Comparison of ENCODE assay signal across 8 cellular contexts in genomic region chr1:214445846-214446614, GRCh38.
A peak's percentile ranks its signal among the peaks of the same experiment; 100 is the strongest.
DNase-seq lines count a peak whose midpoint lies in the region; ATAC-seq and TF ChIP-seq lines count a peak whose summit lies in the region.

No MANE protein-coding gene starts in this region.

- H3K27me3 ChIP-seq in psoas muscle (ENCODE audit: insufficient read depth in 3 of 3, low read length in 2 of 3) = no peaks in the 10 kb centered on the region
- no peaks in the 10 kb centered on the region for H3K27me3 ChIP-seq in Peyer's patch

- H3K4me3 ChIP-seq in cardiac fibroblast (replicated peaks in 1 of 2; ENCODE audit: low read depth in 2 of 2, low read length in 2 of 2) = no peak overlapping the region
- H3K4me3 ChIP-seq in psoas muscle = no peak overlapping the region
- no peak overlapping the region for H3K4me3 ChIP-seq in Peyer's patch

- 16 to 31% (median 21%) methylated on average over 2 of the region's 2 CpGs for WGBS in psoas muscle, 3 donors

- H3K4me1 ChIP-seq in psoas muscle (peaks cover 44% of the 10 kb centered on the region), Peyer's patch (no peaks in the 10 kb centered on the region)

- peak overlapping the region; percentile 23 for H3K27ac ChIP-seq in psoas muscle
- H3K27ac ChIP-seq in Peyer's patch = peak overlapping the region in 1 of 4 donors; percentile 30

- intact Hi-C loops in psoas muscle (cut with DNase I) = no loop called here

- TF ChIP-seq POLR2A in Peyer's patch (IDR thresholded peaks at IDR 0.05) = no peak

- DNase-seq in NCI-H446 treated with DMSO at 0.1 percent for 48 hours (lab: John Stamatoyannopoulos, UW) (peak; percentile 92), cardiac fibroblast (ENCODE audit: low read depth in 2 of 2) (peak; percentile 55 to 79), psoas muscle (no peak), NK-92 (lab: John Stamatoyannopoulos, UW; ENCODE audit: unreplicated experiment) (no peak), NCI-H2196 treated with DMSO at 0.1 percent for 48 hours (lab: John Stamatoyannopoulos, UW; ENCODE audit: unreplicated experiment) (no peak), Peyer's patch (no peak)

- TF ChIP-seq CTCF in cardiac fibroblast (IDR thresholded peaks at IDR 0.05; ENCODE audit: low read depth, low read length) = no peak
- no peak for TF ChIP-seq CTCF in psoas muscle (IDR thresholded peaks at IDR 0.05)
- TF ChIP-seq CTCF in Peyer's patch (IDR thresholded peaks at IDR 0.05) = no peak

- H3K9me3 ChIP-seq in psoas muscle (no peaks in the 10 kb centered on the region), Peyer's patch (no peaks in the 10 kb centered on the region)

- ATAC-seq in GM18511 (IDR thresholded peaks at IDR 0.05; ENCODE audit: unreplicated experiment) (peak; percentile 31), psoas muscle (peak in 2 of 4 donors; percentile 38 to 44), GM19452 (IDR thresholded peaks at IDR 0.05; ENCODE audit: unreplicated experiment) (no peak)

- H3K36me3 ChIP-seq in psoas muscle (ENCODE audit: insufficient read depth in 1 of 2, low read depth in 1 of 2) = peaks cover 0 to 5% of the 10 kb centered on the region in 2 donors
- H3K36me3 ChIP-seq in Peyer's patch = no peaks in the 10 kb centered on the region

Comparison
In these comparisons a context has a peak if more than half of its experiments do, and no peak if none do; other contexts are left out.
1. DNase-seq: peak in NCI-H446 treated with DMSO at 0.1 percent for 48 hours (single experiment) and cardiac fibroblast (2 of 2); none in psoas muscle (0 of 2), NK-92 (single experiment), NCI-H2196 treated with DMSO at 0.1 percent for 48 hours (single experiment) and Peyer's patch (0 of 3).